ENCODE assay signal across 25 cellular contexts in the genomic region with DNA sequence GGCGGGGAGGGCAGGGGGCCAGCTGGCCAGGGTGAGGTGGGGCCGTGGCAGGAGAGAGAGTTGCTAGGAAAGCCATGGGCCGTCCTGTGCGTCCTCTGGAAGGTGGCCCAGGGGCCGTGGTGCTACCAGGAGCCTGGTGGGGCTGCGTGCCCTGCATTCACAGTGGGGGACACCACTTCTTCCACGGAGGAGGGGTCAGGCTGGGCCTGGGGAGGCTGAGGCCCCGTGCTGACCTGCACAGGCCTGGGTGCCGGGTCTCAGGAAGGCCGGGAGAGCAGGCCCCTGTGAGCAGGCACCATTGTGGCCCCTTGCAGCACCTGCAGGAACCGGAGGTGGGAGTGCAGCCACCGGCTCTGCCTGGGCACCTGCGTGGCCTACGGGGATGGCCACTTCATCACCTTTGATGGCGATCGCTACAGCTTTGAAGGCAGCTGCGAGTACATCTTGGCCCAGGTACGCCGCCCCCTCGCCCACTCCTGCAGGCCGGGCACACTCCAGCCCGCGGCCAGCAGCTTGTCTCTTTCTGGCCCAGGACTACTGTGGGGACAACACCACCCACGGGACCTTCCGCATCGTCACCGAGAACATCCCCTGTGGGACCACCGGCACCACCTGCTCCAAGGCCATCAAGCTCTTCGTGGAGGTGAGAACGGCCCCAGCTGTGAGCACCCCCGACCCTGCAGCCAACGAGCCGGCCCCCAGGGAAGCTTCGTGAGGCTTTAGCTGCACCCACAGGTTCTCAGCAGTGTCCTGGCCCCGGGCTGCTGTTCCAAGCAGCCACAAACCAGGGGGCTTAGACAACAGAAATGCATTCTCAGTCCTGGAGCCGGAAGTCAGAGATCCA. TPM values are rescaled to one million over a fixed set of nuclear protein-coding genes. Genes with fewer than 3 reads are reported as not detected.
DNase-seq lines count a peak whose midpoint lies in the region; ATAC-seq and TF ChIP-seq lines count a peak whose summit lies in the region.
"Had no signal": no experiment of that assay in that cellular context is flagged by ENCODE, and none has a peak within 500 bp of the region (broad histone marks: within the 10 kb centered on the region; RNA-seq: fewer than 3 reads in every experiment).

No MANE protein-coding gene starts in this region.

- no peaks in the 10 kb centered on the region for H3K9me3 ChIP-seq in right atrium auricular region
- H3K9me3 ChIP-seq in aorta (ENCODE audit: control insufficient read depth, low read length) = no peaks in the 10 kb centered on the region
- H3K9me3 ChIP-seq: breast epithelium had no signal

- H3K36me3 ChIP-seq in right atrium auricular region = no peaks in the 10 kb centered on the region
- H3K36me3 ChIP-seq in aorta (ENCODE audit: control insufficient read depth in 1 of 2, insufficient read depth in 2 of 2, low read length in 1 of 2) = no peaks in the 10 kb centered on the region
- H3K36me3 ChIP-seq: breast epithelium had no signal

- H3K4me3 Mint-ChIP-seq in glutamatergic neuron (ENCODE audit: unreplicated experiment) = no peak overlapping the region
- H3K4me3 Mint-ChIP-seq: activated CD4-positive, alpha-beta T cell treated with anti-CD3 and anti-CD28 coated beads, Interleukin-2, amount 10 ng/mL, durations not matched to agents 7 days and 5 days; IgD-negative memory B cell; mesothelial cell of epicardium; neural crest cell had no signal

- H3K4me1 ChIP-seq in right atrium auricular region = no peaks in the 10 kb centered on the region
- no peaks in the 10 kb centered on the region for H3K4me1 ChIP-seq in aorta (ENCODE audit: control insufficient read depth in 1 of 2, insufficient read depth in 2 of 2, low read length in 2 of 2)
- H3K4me1 ChIP-seq: breast epithelium had no signal

- H3K27me3 ChIP-seq in right atrium auricular region = no peaks in the 10 kb centered on the region
- H3K27me3 ChIP-seq in aorta (ENCODE audit: control insufficient read depth in 1 of 2, insufficient read depth in 2 of 2, low read length in 1 of 2) = no peaks in the 10 kb centered on the region

- no peaks in the 10 kb centered on the region for H3K36me3 Mint-ChIP-seq in glutamatergic neuron (ENCODE audit: unreplicated experiment)
- H3K36me3 Mint-ChIP-seq: IgD-negative memory B cell, mesothelial cell of epicardium had no signal

- H3K27ac ChIP-seq in right atrium auricular region (no peak overlapping the region), aorta (ENCODE audit: low read depth in 1 of 2, low read length in 2 of 2) (no peak overlapping the region)
- H3K27ac ChIP-seq: breast epithelium, C4-2B, GM23248 had no signal

- WGBS in aorta, 2 donors = 82 to 85% methylated on average over 34 to 36 of the region's 36 CpGs

- no peak for ATAC-seq in Right ventricle myocardium inferior
- no peak for ATAC-seq in aorta (ENCODE audit: low FRiP score)
- ATAC-seq in GM21717 (IDR thresholded peaks at IDR 0.05; ENCODE audit: unreplicated experiment) = no peak
- ATAC-seq in GM18868 (IDR thresholded peaks at IDR 0.05; ENCODE audit: unreplicated experiment) = no peak

- H3K27me3 Mint-ChIP-seq in glutamatergic neuron (ENCODE audit: unreplicated experiment) = peaks cover 2% of the 10 kb centered on the region
- H3K27me3 Mint-ChIP-seq: activated CD4-positive, alpha-beta T cell treated with anti-CD3 and anti-CD28 coated beads, Interleukin-2, amount 10 ng/mL, durations not matched to agents 7 days and 5 days; IgD-negative memory B cell had no signal

- intact Hi-C loops in Right ventricle myocardium inferior (cut with DNase I) (no loop called here), aorta (cut with DNase I) (no loop called here)

- no peak overlapping the region for H3K4me3 ChIP-seq in right atrium auricular region
- H3K4me3 ChIP-seq in aorta (ENCODE audit: low read length in 2 of 2) = no peak overlapping the region
- H3K4me3 ChIP-seq: breast epithelium, GM23248 had no signal

- DNase-seq in Right ventricle myocardium inferior (ENCODE audit: missing footprints) (peak; percentile 50), right atrium auricular region (ENCODE audit: low spot score) (no peak), glutamatergic neuron (peak; percentile 17), mesenteric fat pad (ENCODE audit: low spot score) (peak; percentile 89), aorta (peak; percentile 32 to 74)
- no peak for DNase-seq in activated CD4-positive, alpha-beta T cell treated with anti-CD3 and anti-CD28 coated beads, Interleukin-2, amount 50 U/mL, for 1 hour
- DNase-seq: ACHN; activated CD4-positive, alpha-beta T cell treated with anti-CD3 and anti-CD28 coated beads, Interleukin-2, amount 10 ng/mL, durations not matched to agents 7 days and 5 days; activated CD8-positive, alpha-beta memory T cell treated with anti-CD3 and anti-CD28 coated beads, Interleukin-2, amount 50 U/mL, for 4 hours; GM23248; hippocampal formation; NCI-H1436; NCI-H526; stimulated activated CD4-positive, alpha-beta T cell treated with anti-CD3 and anti-CD28 coated beads, Interleukin-12 subunit alpha, Interleukin-12 subunit beta, amount 100 ng/mL, for 4 hours had no signal

- TF ChIP-seq CTCF in right atrium auricular region (IDR thresholded peaks at IDR 0.05) (no peak), glutamatergic neuron (IDR thresholded peaks at IDR 0.05; ENCODE audit: partially characterized antibody, unreplicated experiment) (no peak)

- H3K9me3 Mint-ChIP-seq in glutamatergic neuron (ENCODE audit: unreplicated experiment) = no peaks in the 10 kb centered on the region
- H3K9me3 Mint-ChIP-seq: activated CD4-positive, alpha-beta T cell treated with anti-CD3 and anti-CD28 coated beads, Interleukin-2, amount 10 ng/mL, durations not matched to agents 7 days and 5 days; IgD-negative memory B cell; mesothelial cell of epicardium; neural crest cell had no signal

- no peak overlapping the region for H3K27ac Mint-ChIP-seq in glutamatergic neuron (ENCODE audit: unreplicated experiment)
- H3K27ac Mint-ChIP-seq: activated CD4-positive, alpha-beta T cell treated with anti-CD3 and anti-CD28 coated beads, Interleukin-2, amount 10 ng/mL, durations not matched to agents 7 days and 5 days; IgD-negative memory B cell; mesothelial cell of epicardium had no signal

- H3K4me1 Mint-ChIP-seq in glutamatergic neuron (ENCODE audit: low read depth, unreplicated experiment) = no peaks in the 10 kb centered on the region
- H3K4me1 Mint-ChIP-seq: activated CD4-positive, alpha-beta T cell treated with anti-CD3 and anti-CD28 coated beads, Interleukin-2, amount 10 ng/mL, durations not matched to agents 7 days and 5 days; mesothelial cell of epicardium; neural crest cell had no signal

RNA-seq across cellular contexts. Expression of gene MUC5B, which starts 12.1 kb away (rescaled TPM):
- total RNA-seq in Right ventricle myocardium inferior = not detected
- total RNA-seq in right atrium auricular region = not detected
- not detected for total RNA-seq in glutamatergic neuron (ENCODE audit: unreplicated experiment)
- total RNA-seq in mesenteric fat pad = not detected
- not detected for total RNA-seq in aorta
- under 1 TPM in 1 of 2 donors, not detected in 1; 0.25 TPM for polyA plus RNA-seq in aorta
- total RNA-seq: activated CD4-positive, alpha-beta T cell treated with anti-CD3 and anti-CD28 coated beads, Interleukin-2, amount 10 ng/mL, durations not matched to agents 7 days and 5 days; fibroblast of villous mesenchyme; G401; GM23248; kidney epithelial cell; M059J; mesothelial cell of epicardium had no signal
- polyA plus RNA-seq: GM23248, IgD-negative memory B cell had no signal

Comparison
In these comparisons a context has a peak if more than half of its experiments do, and no peak if none do; other contexts are left out.
1. DNase-seq: peak in Right ventricle myocardium inferior (single experiment), glutamatergic neuron (single experiment), mesenteric fat pad (single experiment) and aorta (2 of 2); none in right atrium auricular region (single experiment) and activated CD4-positive, alpha-beta T cell treated with anti-CD3 and anti-CD28 coated beads, Interleukin-2, amount 50 U/mL, for 1 hour (single experiment).